ENCODE assay signal across 8 cellular contexts in genomic region chr7:151251926-151252835, GRCh38. TPM values are rescaled to one million over a fixed set of nuclear protein-coding genes. Genes with fewer than 3 reads are reported as not detected.
DNase-seq lines count a peak whose midpoint lies in the region; ATAC-seq and TF ChIP-seq lines count a peak whose summit lies in the region.

No MANE protein-coding gene starts in this region.

- peak overlapping the region; percentile 44 for H3K4me3 Mint-ChIP-seq in activated CD8-positive, alpha-beta T cell treated with anti-CD3 and anti-CD28 coated beads for 36 hours
- no peak overlapping the region for H3K4me3 Mint-ChIP-seq in activated CD8-positive, alpha-beta T cell treated with anti-CD3 and anti-CD28 coated beads, Interleukin-2, amount 10 ng/mL, durations not matched to agents 7 days and 5 days
- H3K4me3 Mint-ChIP-seq in T-helper 17 cell, result peak overlapping the region; percentile 80
- H3K4me3 Mint-ChIP-seq in naive thymus-derived CD8-positive, alpha-beta T cell, result peak overlapping the region; percentile 36 to 85 (median 72)

- peak; percentile 4 for ATAC-seq in activated CD8-positive, alpha-beta T cell treated with anti-CD3 and anti-CD28 coated beads for 36 hours
- ATAC-seq in activated CD8-positive, alpha-beta T cell treated with anti-CD3 and anti-CD28 coated beads, Interleukin-2, amount 10 ng/mL, durations not matched to agents 7 days and 5 days, result no peak
- ATAC-seq in T-helper 17 cell (no peak), GM21515 (IDR thresholded peaks at IDR 0.05; ENCODE audit: unreplicated experiment) (no peak)
- ATAC-seq in naive thymus-derived CD8-positive, alpha-beta T cell, result no peak

- peak overlapping the region; percentile 66 for H3K4me3 ChIP-seq in fibroblast of villous mesenchyme (ENCODE audit: low read depth, low read length)

- CTCF ChIA-PET in activated CD8-positive, alpha-beta T cell treated with anti-CD3 and anti-CD28 coated beads for 36 hours (lab: Charles Lee), result interaction anchor here (1.2 to 2.1 kb wide), 5 partner anchors 8 to 84 kb away, joined by 3 to 8 read pairs (median 4); partner anchors contain the start of gene GBX1
- CTCF ChIA-PET in activated CD8-positive, alpha-beta T cell treated with anti-CD3 and anti-CD28 coated beads, Interleukin-2, amount 10 ng/mL, durations not matched to agents 7 days and 5 days (lab: Charles Lee), result interaction anchor here (0.9 to 1.5 kb wide), 4 partner anchors 8 to 84 kb away, joined by 3 to 5 read pairs (median 3); no protein-coding TSS in a partner anchor

- H3K27me3 Mint-ChIP-seq in activated CD8-positive, alpha-beta T cell treated with anti-CD3 and anti-CD28 coated beads for 36 hours, result peaks cover 33% of the 10 kb centered on the region
- H3K27me3 Mint-ChIP-seq in activated CD8-positive, alpha-beta T cell treated with anti-CD3 and anti-CD28 coated beads, Interleukin-2, amount 10 ng/mL, durations not matched to agents 7 days and 5 days (ENCODE audit: low read depth), result peaks cover 64% of the 10 kb centered on the region
- peaks cover 78% of the 10 kb centered on the region for H3K27me3 Mint-ChIP-seq in T-helper 17 cell
- peaks cover 0 to 26% (median 0%) of the 10 kb centered on the region in 5 donors for H3K27me3 Mint-ChIP-seq in naive thymus-derived CD8-positive, alpha-beta T cell

- no peaks in the 10 kb centered on the region for H3K9me3 ChIP-seq in T-helper 17 cell (ENCODE audit: control insufficient read depth, low read length, poor library complexity, severe bottlenecking)

- no peak for DNase-seq in activated CD8-positive, alpha-beta T cell treated with anti-CD3 and anti-CD28 coated beads for 36 hours
- DNase-seq in activated CD8-positive, alpha-beta T cell treated with anti-CD3 and anti-CD28 coated beads, Interleukin-2, amount 10 ng/mL, durations not matched to agents 7 days and 5 days, result no peak
- no peak for DNase-seq in T-helper 17 cell
- peak; percentile 74 for DNase-seq in fibroblast of villous mesenchyme (ENCODE audit: low read depth)
- DNase-seq in naive thymus-derived CD8-positive, alpha-beta T cell, result no peak
- DNase-seq in DMS114 treated with DMSO at 0.1 percent for 48 hours (lab: John Stamatoyannopoulos, UW; ENCODE audit: unreplicated experiment), result no peak
- DNase-seq in stimulated activated naive CD4-positive, alpha-beta T cell (lab: John Stamatoyannopoulos, UW), result no peak

- H3K9me3 Mint-ChIP-seq in activated CD8-positive, alpha-beta T cell treated with anti-CD3 and anti-CD28 coated beads for 36 hours, result no peaks in the 10 kb centered on the region
- no peaks in the 10 kb centered on the region for H3K9me3 Mint-ChIP-seq in activated CD8-positive, alpha-beta T cell treated with anti-CD3 and anti-CD28 coated beads, Interleukin-2, amount 10 ng/mL, durations not matched to agents 7 days and 5 days (ENCODE audit: insufficient read depth)
- no peaks in the 10 kb centered on the region for H3K9me3 Mint-ChIP-seq in naive thymus-derived CD8-positive, alpha-beta T cell

- H3K27ac Mint-ChIP-seq in activated CD8-positive, alpha-beta T cell treated with anti-CD3 and anti-CD28 coated beads for 36 hours, result no peak overlapping the region
- H3K27ac Mint-ChIP-seq in activated CD8-positive, alpha-beta T cell treated with anti-CD3 and anti-CD28 coated beads, Interleukin-2, amount 10 ng/mL, durations not matched to agents 7 days and 5 days, result no peak overlapping the region
- no peak overlapping the region for H3K27ac Mint-ChIP-seq in T-helper 17 cell
- H3K27ac Mint-ChIP-seq in naive thymus-derived CD8-positive, alpha-beta T cell, result peak overlapping the region in 3 of 10 donors; percentile 25 to 62 (median 48)

- H3K36me3 Mint-ChIP-seq in activated CD8-positive, alpha-beta T cell treated with anti-CD3 and anti-CD28 coated beads for 36 hours (ENCODE audit: low read depth), result no peaks in the 10 kb centered on the region
- H3K36me3 Mint-ChIP-seq in activated CD8-positive, alpha-beta T cell treated with anti-CD3 and anti-CD28 coated beads, Interleukin-2, amount 10 ng/mL, durations not matched to agents 7 days and 5 days (ENCODE audit: low read depth), result no peaks in the 10 kb centered on the region
- H3K36me3 Mint-ChIP-seq in T-helper 17 cell (ENCODE audit: low read depth), result peaks cover 21% of the 10 kb centered on the region
- H3K36me3 Mint-ChIP-seq in naive thymus-derived CD8-positive, alpha-beta T cell, result no peaks in the 10 kb centered on the region

- POLR2A ChIA-PET in activated CD8-positive, alpha-beta T cell treated with anti-CD3 and anti-CD28 coated beads for 36 hours (lab: Charles Lee), result interaction anchor here (0.6 to 1.3 kb wide), 4 partner anchors 15 to 493 kb away, joined by 3 read pairs; partner anchors contain the start of gene CHPF2
- POLR2A ChIA-PET in activated CD8-positive, alpha-beta T cell treated with anti-CD3 and anti-CD28 coated beads, Interleukin-2, amount 10 ng/mL, durations not matched to agents 7 days and 5 days (lab: Charles Lee), result no interaction called here
- POLR2A ChIA-PET in naive thymus-derived CD8-positive, alpha-beta T cell (lab: Charles Lee), result interaction anchor here (0.5 to 1.8 kb wide), 5 partner anchors 9 to 163 kb away, joined by 3 to 7 read pairs (median 3); partner anchors contain the start of genes ABCF2 and CHPF2

- H3K4me1 Mint-ChIP-seq in activated CD8-positive, alpha-beta T cell treated with anti-CD3 and anti-CD28 coated beads for 36 hours (ENCODE audit: low read depth), result peaks cover 23% of the 10 kb centered on the region
- H3K4me1 Mint-ChIP-seq in activated CD8-positive, alpha-beta T cell treated with anti-CD3 and anti-CD28 coated beads, Interleukin-2, amount 10 ng/mL, durations not matched to agents 7 days and 5 days (ENCODE audit: low read depth), result peaks cover 18% of the 10 kb centered on the region
- H3K4me1 Mint-ChIP-seq in T-helper 17 cell, result peaks cover 30% of the 10 kb centered on the region
- H3K4me1 Mint-ChIP-seq in naive thymus-derived CD8-positive, alpha-beta T cell, result peaks cover 26 to 45% (median 35%) of the 10 kb centered on the region in 4 donors

- TF ChIP-seq CTCF in activated CD8-positive, alpha-beta T cell treated with anti-CD3 and anti-CD28 coated beads for 36 hours (IDR thresholded peaks at IDR 0.05), result no peak
- no peak for TF ChIP-seq CTCF in fibroblast of villous mesenchyme (IDR thresholded peaks at IDR 0.05; ENCODE audit: insufficient read depth, low read depth, low read length)

- intact Hi-C loops in activated CD8-positive, alpha-beta T cell treated with anti-CD3 and anti-CD28 coated beads for 36 hours (cut with micrococcal nuclease), result no loop called here

RNA-seq across cellular contexts. Expression of gene SMARCD3, which starts 3.7 kb away (rescaled TPM):
- total RNA-seq in activated CD8-positive, alpha-beta T cell treated with anti-CD3 and anti-CD28 coated beads for 36 hours, result 1 to 10 TPM; 8.2 to 8.9 TPM
- total RNA-seq in activated CD8-positive, alpha-beta T cell treated with anti-CD3 and anti-CD28 coated beads, Interleukin-2, amount 10 ng/mL, durations not matched to agents 7 days and 5 days, result 1 to 10 TPM; 4.2 to 4.7 TPM
- total RNA-seq in T-helper 17 cell (10 to 100 TPM in 1 of 2 donors, 1 to 10 TPM in 1; 9.8 to 10.7 TPM), fibroblast of villous mesenchyme (32.0 and 49.3 TPM in 2 replicates)
- total RNA-seq in naive thymus-derived CD8-positive, alpha-beta T cell, result 10 to 100 TPM in 1 of 2 experiments, 1 to 10 TPM in 1; 9.7 to 11.8 TPM
- polyA plus RNA-seq in naive thymus-derived CD8-positive, alpha-beta T cell, result 10 to 100 TPM in 2 of 3 donors, 1 to 10 TPM in 1; 9.8 to 18.6 (median 15.6) TPM

RNA-seq across cellular contexts. Expression of gene CHPF2, which starts 19.9 kb away (rescaled TPM):
- total RNA-seq in activated CD8-positive, alpha-beta T cell treated with anti-CD3 and anti-CD28 coated beads for 36 hours, result 10 to 100 TPM; 23.7 to 27.3 TPM
- total RNA-seq in activated CD8-positive, alpha-beta T cell treated with anti-CD3 and anti-CD28 coated beads, Interleukin-2, amount 10 ng/mL, durations not matched to agents 7 days and 5 days, result 10 to 100 TPM; 34.7 to 36.1 TPM
- total RNA-seq in T-helper 17 cell, result 10 to 100 TPM; 39.4 to 41.6 TPM
- 80.9 and 90.7 TPM in 2 replicates for total RNA-seq in fibroblast of villous mesenchyme
- total RNA-seq in naive thymus-derived CD8-positive, alpha-beta T cell, result 10 to 100 TPM; 47.8 to 48.6 TPM
- 10 to 100 TPM; 16.8 to 20.1 (median 17.6) TPM for polyA plus RNA-seq in naive thymus-derived CD8-positive, alpha-beta T cell

RNA-seq across cellular contexts. Expression of gene ABCF2, which starts 25.2 kb away (rescaled TPM):
- 10 to 100 TPM; 48.1 to 56.2 TPM for total RNA-seq in activated CD8-positive, alpha-beta T cell treated with anti-CD3 and anti-CD28 coated beads for 36 hours
- 10 to 100 TPM; 38.2 to 45.9 TPM for total RNA-seq in activated CD8-positive, alpha-beta T cell treated with anti-CD3 and anti-CD28 coated beads, Interleukin-2, amount 10 ng/mL, durations not matched to agents 7 days and 5 days
- total RNA-seq in T-helper 17 cell (10 to 100 TPM; 24.2 to 26.7 TPM), fibroblast of villous mesenchyme (47.7 and 70.0 TPM in 2 replicates)
- 10 to 100 TPM; 30.2 to 34.2 TPM for total RNA-seq in naive thymus-derived CD8-positive, alpha-beta T cell
- 10 to 100 TPM; 23.0 to 40.4 (median 31.6) TPM for polyA plus RNA-seq in naive thymus-derived CD8-positive, alpha-beta T cell

RNA-seq across cellular contexts. Expression of gene H2BK1, which starts 41.9 kb away (rescaled TPM):
- total RNA-seq in activated CD8-positive, alpha-beta T cell treated with anti-CD3 and anti-CD28 coated beads for 36 hours, result not detected
- under 1 TPM in 1 of 2 experiments, not detected in 1; 0.76 TPM for total RNA-seq in activated CD8-positive, alpha-beta T cell treated with anti-CD3 and anti-CD28 coated beads, Interleukin-2, amount 10 ng/mL, durations not matched to agents 7 days and 5 days
- total RNA-seq in T-helper 17 cell (1 to 10 TPM; 1.0 to 4.1 TPM), fibroblast of villous mesenchyme (not detected in 2 replicates)
- total RNA-seq in naive thymus-derived CD8-positive, alpha-beta T cell, result 1 to 10 TPM; 2.5 to 2.6 TPM
- polyA plus RNA-seq in naive thymus-derived CD8-positive, alpha-beta T cell, result not detected
